In genomic region chr12:97063292-97063935, GRCh38 we compare ENCODE assay signal across 17 cellular contexts.
DNase-seq lines count a peak whose midpoint lies in the region; ATAC-seq and TF ChIP-seq lines count a peak whose summit lies in the region.
"Had no signal": no experiment of that assay in that cellular context is flagged by ENCODE, and none has a peak within 500 bp of the region (broad histone marks: within the 10 kb centered on the region; RNA-seq: fewer than 3 reads in every experiment).

No MANE protein-coding gene starts in this region.

- TF ChIP-seq POLR2A in vagina (IDR thresholded peaks at IDR 0.05) = no peak

- H3K4me1 ChIP-seq in vagina = no peaks in the 10 kb centered on the region
- H3K4me1 ChIP-seq: BLaER1 had no signal

- H3K9me3 ChIP-seq in vagina = no peaks in the 10 kb centered on the region
- H3K9me3 ChIP-seq: BLaER1 had no signal

- H3K27ac Mint-ChIP-seq in brain = peak overlapping the region in 3 of 5 experiments; percentile 27 to 89 (median 46)
- H3K27ac Mint-ChIP-seq: CD14-positive monocyte; CD4-positive, alpha-beta memory T cell; GM23338 had no signal

- no peaks in the 10 kb centered on the region for H3K36me3 Mint-ChIP-seq in brain
- H3K36me3 Mint-ChIP-seq: CD14-positive monocyte; CD4-positive, alpha-beta memory T cell had no signal

- H3K4me3 ChIP-seq in retinal pigment epithelial cell (ENCODE audit: low read length) (no peak overlapping the region), vagina (no peak overlapping the region)
- H3K4me3 ChIP-seq: BLaER1, GM12878, GM23338 had no signal

- no peak for TF ChIP-seq CTCF in brain (conservative IDR thresholded peaks at IDR 0.05)
- no peak for TF ChIP-seq CTCF in retinal pigment epithelial cell (conservative IDR thresholded peaks at IDR 0.05; ENCODE audit: low read depth, low read length)
- no peak for TF ChIP-seq CTCF in vagina (IDR thresholded peaks at IDR 0.05)

- no peak overlapping the region for H3K27ac ChIP-seq in vagina
- H3K27ac ChIP-seq: BLaER1 had no signal

- DNase-seq in NCI-H82 (lab: John Stamatoyannopoulos, UW) (peak; percentile 13), NCI-H82 treated with DMSO at 0.1 percent for 48 hours (lab: John Stamatoyannopoulos, UW; ENCODE audit: unreplicated experiment) (no peak), retinal pigment epithelial cell (ENCODE audit: low read depth) (peak; percentile 95), vagina (ENCODE audit: extremely low spot score in 2 of 2) (no peak)
- no peak for DNase-seq in activated CD4-positive, alpha-beta T cell treated with anti-CD3 and anti-CD28 coated beads for 1 hour
- DNase-seq: 8988T; CD4-positive, alpha-beta memory T cell; DMS153; DND-41; EL; HCEC 1CT had no signal

- intact Hi-C loops in vagina (cut with DNase I) = no loop called here

- no peaks in the 10 kb centered on the region for H3K27me3 ChIP-seq in vagina
- H3K27me3 ChIP-seq: BLaER1 had no signal

- no peak for ATAC-seq in GM21360 (IDR thresholded peaks at IDR 0.05; ENCODE audit: unreplicated experiment)
- ATAC-seq: GM12878, GM23338 had no signal

- H3K36me3 ChIP-seq in vagina = no peaks in the 10 kb centered on the region
- H3K36me3 ChIP-seq: BLaER1 had no signal

- peaks cover 16% of the 10 kb centered on the region for H3K4me1 Mint-ChIP-seq in brain
- H3K4me1 Mint-ChIP-seq: CD14-positive monocyte; CD4-positive, alpha-beta memory T cell had no signal

- no peak overlapping the region for H3K4me3 Mint-ChIP-seq in brain
- H3K4me3 Mint-ChIP-seq: CD14-positive monocyte; CD4-positive, alpha-beta memory T cell; GM23338 had no signal

- H3K27me3 Mint-ChIP-seq in brain = peaks cover 13% of the 10 kb centered on the region

- peaks cover 0 to 7% (median 0%) of the 10 kb centered on the region in 5 experiments for H3K9me3 Mint-ChIP-seq in brain
- H3K9me3 Mint-ChIP-seq: GM23338 had no signal

Comparison
In these comparisons a context has a peak if more than half of its experiments do, and no peak if none do; other contexts are left out.
1. DNase-seq: peak in NCI-H82 (single experiment) and retinal pigment epithelial cell (single experiment); none in NCI-H82 treated with DMSO at 0.1 percent for 48 hours (single experiment), vagina (0 of 2) and activated CD4-positive, alpha-beta T cell treated with anti-CD3 and anti-CD28 coated beads for 1 hour (single experiment).